Comparison of ENCODE assay signal across 20 cellular contexts in genomic region chr15:71154607-71155200, GRCh38. TPM values are rescaled to one million over a fixed set of nuclear protein-coding genes. Genes with fewer than 3 reads are reported as not detected.
"Had no signal": no experiment of that assay in that cellular context is flagged by ENCODE, and none has a peak within 500 bp of the region (broad histone marks: within the 10 kb centered on the region; RNA-seq: fewer than 3 reads in every experiment).

No MANE protein-coding gene starts in this region.

- DNase-seq: activated CD4-positive, alpha-beta T cell treated with anti-CD3 and anti-CD28 coated beads for 48 hours; activated CD4-positive, CD25-positive, alpha-beta regulatory T cell; activated CD8-positive, alpha-beta T cell treated with anti-CD3 and anti-CD28 coated beads for 36 hours; activated naive CD4-positive, alpha-beta T cell treated with anti-CD3 and anti-CD28 coated beads for 36 hours; activated T-cell treated with anti-CD3 and anti-CD28 coated beads, Interleukin-2, amount 50 U/mL, for 1 hour; body of pancreas; central memory CD4-positive, alpha-beta T cell; cortex of kidney; effector CD4-positive, alpha-beta T cell; esophagus squamous epithelium; nucleus accumbens; retina; stomach; T1000 had no signal

- H3K4me3 ChIP-seq: body of pancreas, esophagus squamous epithelium, lung, stomach had no signal

- H3K27ac ChIP-seq: body of pancreas, esophagus squamous epithelium had no signal

- H3K4me1 Mint-ChIP-seq: activated T-helper 17 cell treated with anti-CD3 and anti-CD28 coated beads, Interleukin-2, amount 50 U/mL, for 72 hours had no signal

- H3K9me3 Mint-ChIP-seq: activated CD8-positive, alpha-beta T cell treated with anti-CD3 and anti-CD28 coated beads for 36 hours; activated naive CD4-positive, alpha-beta T cell treated with anti-CD3 and anti-CD28 coated beads for 36 hours; activated T-helper 17 cell treated with anti-CD3 and anti-CD28 coated beads, Interleukin-2, amount 50 U/mL, for 72 hours; mesothelial cell of epicardium; nephron; type B pancreatic cell had no signal

- ATAC-seq: activated CD8-positive, alpha-beta T cell treated with anti-CD3 and anti-CD28 coated beads for 36 hours; activated T-helper 17 cell treated with anti-CD3 and anti-CD28 coated beads, Interleukin-2, amount 50 U/mL, for 72 hours; body of pancreas had no signal

- H3K27me3 ChIP-seq: body of pancreas, esophagus squamous epithelium, stomach had no signal

- H3K9me3 ChIP-seq: body of pancreas, esophagus squamous epithelium, stomach had no signal

- H3K4me3 Mint-ChIP-seq: activated CD8-positive, alpha-beta T cell treated with anti-CD3 and anti-CD28 coated beads for 36 hours; activated naive CD4-positive, alpha-beta T cell treated with anti-CD3 and anti-CD28 coated beads for 36 hours; activated T-helper 17 cell treated with anti-CD3 and anti-CD28 coated beads, Interleukin-2, amount 50 U/mL, for 72 hours; mesothelial cell of epicardium; nephron; type B pancreatic cell had no signal

- H3K27ac Mint-ChIP-seq: activated CD8-positive, alpha-beta T cell treated with anti-CD3 and anti-CD28 coated beads for 36 hours; activated naive CD4-positive, alpha-beta T cell treated with anti-CD3 and anti-CD28 coated beads for 36 hours; activated T-helper 17 cell treated with anti-CD3 and anti-CD28 coated beads, Interleukin-2, amount 50 U/mL, for 72 hours; mesothelial cell of epicardium; nephron; type B pancreatic cell had no signal

RNA-seq across cellular contexts. Expression of gene THSD4, which starts 39.4 kb away (rescaled TPM):
- total RNA-seq: activated CD8-positive, alpha-beta T cell treated with anti-CD3 and anti-CD28 coated beads for 36 hours; activated naive CD4-positive, alpha-beta T cell treated with anti-CD3 and anti-CD28 coated beads for 36 hours; T-helper 1 cell treated with Interleukin-12 subunit alpha and Interleukin-12 subunit beta and Interleukin-4 antibody, amounts not matched to agents 30 ng/mL and 1 ng/mL, for 36 hours had no signal
